ENCODE assay signal across 16 cellular contexts in the genomic region with DNA sequence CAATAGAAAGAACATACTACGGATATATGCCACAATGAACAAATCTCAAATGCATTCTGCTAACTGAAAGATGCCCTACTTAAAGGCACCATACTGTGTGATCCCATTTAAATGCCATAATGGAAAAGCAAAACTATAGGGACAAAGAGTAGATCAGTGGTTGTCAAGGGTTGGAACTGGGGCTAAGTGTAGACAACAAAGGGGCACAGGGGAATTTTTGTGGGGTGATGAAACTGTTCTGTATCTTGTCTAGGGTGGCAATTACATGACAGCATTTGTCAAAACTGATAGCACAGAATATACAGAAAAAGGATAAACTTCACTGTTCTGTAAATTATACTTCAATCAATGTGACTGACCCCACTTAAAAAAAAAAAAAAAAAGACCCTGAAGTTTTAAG.
"Had no signal": no experiment of that assay in that cellular context is flagged by ENCODE, and none has a peak within 500 bp of the region (broad histone marks: within the 10 kb centered on the region; RNA-seq: fewer than 3 reads in every experiment).

No MANE protein-coding gene starts in this region.

- H3K9me3 ChIP-seq: right atrium auricular region had no signal

- H3K4me3 ChIP-seq: dorsolateral prefrontal cortex, heart left ventricle, lung, right atrium auricular region had no signal

- H3K27ac Mint-ChIP-seq: nephron had no signal

- H3K36me3 ChIP-seq: right atrium auricular region had no signal

- H3K27me3 Mint-ChIP-seq: naive B cell had no signal

- H3K4me3 Mint-ChIP-seq: naive B cell, nephron had no signal

- DNase-seq: cortex of kidney; dorsolateral prefrontal cortex; effector CD8-positive, alpha-beta T cell; heart left ventricle; hippocampal formation; left colon; left ventricle myocardium superior; mesendoderm; naive B cell; small intestine; stimulated activated CD4-positive, alpha-beta T cell treated with anti-CD3 and anti-CD28 coated beads, Interleukin-12 subunit alpha, Interleukin-12 subunit beta, amount 100 ng/mL, for 4 hours; stimulated activated naive CD4-positive, alpha-beta T cell; trophoblast cell had no signal

- H3K27me3 ChIP-seq: dorsolateral prefrontal cortex, heart left ventricle, right atrium auricular region had no signal

- H3K27ac ChIP-seq: heart left ventricle, right atrium auricular region had no signal

- H3K4me1 ChIP-seq: right atrium auricular region had no signal
